1 cellular context compared by ENCODE assay signal in the genomic region with DNA sequence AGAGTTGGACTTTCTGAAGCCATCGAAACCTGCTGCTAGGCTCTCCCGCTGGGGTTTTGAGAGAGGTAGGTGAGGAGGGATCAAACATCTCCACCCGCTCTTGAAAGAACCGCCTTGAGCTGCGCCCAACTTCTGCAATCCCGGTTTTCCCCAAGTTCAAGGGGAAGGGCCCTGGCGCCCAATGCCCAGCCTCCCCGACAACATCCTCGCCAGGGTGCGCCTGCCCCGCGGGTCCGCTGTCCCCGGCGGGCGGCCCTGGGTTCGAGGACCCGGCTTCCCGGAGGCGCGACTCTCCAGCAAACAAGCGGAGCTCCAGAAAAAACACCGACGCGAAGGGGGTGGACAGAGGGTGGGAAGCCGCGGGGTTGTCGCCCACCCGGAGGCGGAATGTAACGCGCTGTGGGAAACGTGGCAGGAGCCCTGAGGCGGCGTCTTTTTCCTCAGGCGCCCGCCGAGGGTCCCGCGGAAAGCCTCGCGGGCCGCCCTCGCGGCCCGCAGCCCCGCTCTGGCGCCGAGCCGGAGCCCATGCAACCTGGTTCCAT.
A peak's percentile ranks its signal among the peaks of the same experiment; 100 is the strongest.
TF ChIP-seq lines count a peak whose summit lies in the region.

No MANE protein-coding gene starts in this region.

TF ChIP-seq in K562, 482 proteins besides CTCF, POLR2A, EP300 and RAD21 (continued from another document):
- TF ChIP-seq, protein P1, sequence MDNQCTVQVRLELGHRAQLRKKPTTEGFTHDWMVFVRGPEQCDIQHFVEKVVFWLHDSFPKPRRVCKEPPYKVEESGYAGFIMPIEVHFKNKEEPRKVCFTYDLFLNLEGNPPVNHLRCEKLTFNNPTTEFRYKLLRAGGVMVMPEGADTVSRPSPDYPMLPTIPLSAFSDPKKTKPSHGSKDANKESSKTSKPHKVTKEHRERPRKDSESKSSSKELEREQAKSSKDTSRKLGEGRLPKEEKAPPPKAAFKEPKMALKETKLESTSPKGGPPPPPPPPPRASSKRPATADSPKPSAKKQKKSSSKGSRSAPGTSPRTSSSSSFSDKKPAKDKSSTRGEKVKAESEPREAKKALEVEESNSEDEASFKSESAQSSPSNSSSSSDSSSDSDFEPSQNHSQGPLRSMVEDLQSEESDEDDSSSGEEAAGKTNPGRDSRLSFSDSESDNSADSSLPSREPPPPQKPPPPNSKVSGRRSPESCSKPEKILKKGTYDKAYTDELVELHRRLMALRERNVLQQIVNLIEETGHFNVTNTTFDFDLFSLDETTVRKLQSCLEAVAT (IDR thresholded peaks at IDR 0.05) = no peak
- TF ChIP-seq CHD1 (IDR thresholded peaks at IDR 0.05; ENCODE audit: low read length) (peak; percentile 42), PCBP1 (IDR thresholded peaks at IDR 0.05; ENCODE audit: low read depth, low read length, poor library complexity, severe bottlenecking) (peak; percentile 46), NFRKB (IDR thresholded peaks at IDR 0.05; ENCODE audit: low read depth) (peak; percentile 5; the same call in 1 of the 2 replicates), PHF8 (IDR thresholded peaks at IDR 0.05; ENCODE audit: borderline replicate concordance, low read length) (peak; percentile 22; the same call in 1 of the 2 replicates), BACH1 (tag; IDR thresholded peaks at IDR 0.05) (no peak), POLR2AphosphoS5 (IDR thresholded peaks at IDR 0.05; ENCODE audit: control insufficient read depth, insufficient read depth, low read depth, low read length) (no peak), RBM14 (IDR thresholded peaks at IDR 0.05; ENCODE audit: borderline replicate concordance, insufficient read depth, low read depth, low read length) (peak; percentile 95; the same call in 1 of the 2 replicates), NCOA2 (IDR thresholded peaks at IDR 0.05; ENCODE audit: partially characterized antibody in 2 of 2) (no peak), BRD4 (IDR thresholded peaks at IDR 0.05) (peak; percentile 78; the same call in 1 of the 2 replicates), SMC3 (conservative IDR thresholded peaks at IDR 0.05; ENCODE audit: insufficient read depth, low read depth, low read length) (no peak), HEY1 (CRISPR knock-in tag; IDR thresholded peaks at IDR 0.05; ENCODE audit: borderline replicate concordance) (no peak), HCFC1 (IDR thresholded peaks at IDR 0.05; ENCODE audit: low read depth, low read length) (no peak), RBBP5 (IDR thresholded peaks at IDR 0.05; ENCODE audit: borderline replicate concordance, insufficient read depth, low read length, poor library complexity, severe bottlenecking) (peak; percentile 13), KDM5B (IDR thresholded peaks at IDR 0.05; ENCODE audit: insufficient replicate concordance, low read depth, low read length) (peak; percentile 40), ZNF165 (CRISPR knock-in tag; IDR thresholded peaks at IDR 0.05; ENCODE audit: borderline replicate concordance) (no peak)
- TF ChIP-seq, protein P2, sequence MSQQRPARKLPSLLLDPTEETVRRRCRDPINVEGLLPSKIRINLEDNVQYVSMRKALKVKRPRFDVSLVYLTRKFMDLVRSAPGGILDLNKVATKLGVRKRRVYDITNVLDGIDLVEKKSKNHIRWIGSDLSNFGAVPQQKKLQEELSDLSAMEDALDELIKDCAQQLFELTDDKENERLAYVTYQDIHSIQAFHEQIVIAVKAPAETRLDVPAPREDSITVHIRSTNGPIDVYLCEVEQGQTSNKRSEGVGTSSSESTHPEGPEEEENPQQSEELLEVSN (IDR thresholded peaks at IDR 0.05; ENCODE audit: borderline replicate concordance in 1 of 2, extremely low read depth in 1 of 2, insufficient read depth in 1 of 2, insufficient read length in 1 of 2, low read depth in 1 of 2, low read length in 1 of 2, poor library complexity in 1 of 2, severe bottlenecking in 1 of 2) = no peak
- TF ChIP-seq, protein P3, sequence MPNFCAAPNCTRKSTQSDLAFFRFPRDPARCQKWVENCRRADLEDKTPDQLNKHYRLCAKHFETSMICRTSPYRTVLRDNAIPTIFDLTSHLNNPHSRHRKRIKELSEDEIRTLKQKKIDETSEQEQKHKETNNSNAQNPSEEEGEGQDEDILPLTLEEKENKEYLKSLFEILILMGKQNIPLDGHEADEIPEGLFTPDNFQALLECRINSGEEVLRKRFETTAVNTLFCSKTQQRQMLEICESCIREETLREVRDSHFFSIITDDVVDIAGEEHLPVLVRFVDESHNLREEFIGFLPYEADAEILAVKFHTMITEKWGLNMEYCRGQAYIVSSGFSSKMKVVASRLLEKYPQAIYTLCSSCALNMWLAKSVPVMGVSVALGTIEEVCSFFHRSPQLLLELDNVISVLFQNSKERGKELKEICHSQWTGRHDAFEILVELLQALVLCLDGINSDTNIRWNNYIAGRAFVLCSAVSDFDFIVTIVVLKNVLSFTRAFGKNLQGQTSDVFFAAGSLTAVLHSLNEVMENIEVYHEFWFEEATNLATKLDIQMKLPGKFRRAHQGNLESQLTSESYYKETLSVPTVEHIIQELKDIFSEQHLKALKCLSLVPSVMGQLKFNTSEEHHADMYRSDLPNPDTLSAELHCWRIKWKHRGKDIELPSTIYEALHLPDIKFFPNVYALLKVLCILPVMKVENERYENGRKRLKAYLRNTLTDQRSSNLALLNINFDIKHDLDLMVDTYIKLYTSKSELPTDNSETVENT (CRISPR knock-in tag; IDR thresholded peaks at IDR 0.05) = no peak
- TF ChIP-seq, protein P4, sequence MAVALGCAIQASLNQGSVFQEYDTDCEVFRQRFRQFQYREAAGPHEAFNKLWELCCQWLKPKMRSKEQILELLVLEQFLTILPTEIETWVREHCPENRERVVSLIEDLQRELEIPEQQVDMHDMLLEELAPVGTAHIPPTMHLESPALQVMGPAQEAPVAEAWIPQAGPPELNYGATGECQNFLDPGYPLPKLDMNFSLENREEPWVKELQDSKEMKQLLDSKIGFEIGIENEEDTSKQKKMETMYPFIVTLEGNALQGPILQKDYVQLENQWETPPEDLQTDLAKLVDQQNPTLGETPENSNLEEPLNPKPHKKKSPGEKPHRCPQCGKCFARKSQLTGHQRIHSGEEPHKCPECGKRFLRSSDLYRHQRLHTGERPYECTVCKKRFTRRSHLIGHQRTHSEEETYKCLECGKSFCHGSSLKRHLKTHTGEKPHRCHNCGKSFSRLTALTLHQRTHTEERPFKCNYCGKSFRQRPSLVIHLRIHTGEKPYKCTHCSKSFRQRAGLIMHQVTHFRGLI (CRISPR knock-in tag; IDR thresholded peaks at IDR 0.05) = no peak
- TF ChIP-seq, protein P5, sequence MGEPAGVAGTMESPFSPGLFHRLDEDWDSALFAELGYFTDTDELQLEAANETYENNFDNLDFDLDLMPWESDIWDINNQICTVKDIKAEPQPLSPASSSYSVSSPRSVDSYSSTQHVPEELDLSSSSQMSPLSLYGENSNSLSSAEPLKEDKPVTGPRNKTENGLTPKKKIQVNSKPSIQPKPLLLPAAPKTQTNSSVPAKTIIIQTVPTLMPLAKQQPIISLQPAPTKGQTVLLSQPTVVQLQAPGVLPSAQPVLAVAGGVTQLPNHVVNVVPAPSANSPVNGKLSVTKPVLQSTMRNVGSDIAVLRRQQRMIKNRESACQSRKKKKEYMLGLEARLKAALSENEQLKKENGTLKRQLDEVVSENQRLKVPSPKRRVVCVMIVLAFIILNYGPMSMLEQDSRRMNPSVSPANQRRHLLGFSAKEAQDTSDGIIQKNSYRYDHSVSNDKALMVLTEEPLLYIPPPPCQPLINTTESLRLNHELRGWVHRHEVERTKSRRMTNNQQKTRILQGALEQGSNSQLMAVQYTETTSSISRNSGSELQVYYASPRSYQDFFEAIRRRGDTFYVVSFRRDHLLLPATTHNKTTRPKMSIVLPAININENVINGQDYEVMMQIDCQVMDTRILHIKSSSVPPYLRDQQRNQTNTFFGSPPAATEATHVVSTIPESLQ (CRISPR knock-in tag; IDR thresholded peaks at IDR 0.05) = no peak
- TF ChIP-seq, protein P6, sequence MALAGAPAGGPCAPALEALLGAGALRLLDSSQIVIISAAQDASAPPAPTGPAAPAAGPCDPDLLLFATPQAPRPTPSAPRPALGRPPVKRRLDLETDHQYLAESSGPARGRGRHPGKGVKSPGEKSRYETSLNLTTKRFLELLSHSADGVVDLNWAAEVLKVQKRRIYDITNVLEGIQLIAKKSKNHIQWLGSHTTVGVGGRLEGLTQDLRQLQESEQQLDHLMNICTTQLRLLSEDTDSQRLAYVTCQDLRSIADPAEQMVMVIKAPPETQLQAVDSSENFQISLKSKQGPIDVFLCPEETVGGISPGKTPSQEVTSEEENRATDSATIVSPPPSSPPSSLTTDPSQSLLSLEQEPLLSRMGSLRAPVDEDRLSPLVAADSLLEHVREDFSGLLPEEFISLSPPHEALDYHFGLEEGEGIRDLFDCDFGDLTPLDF (CRISPR knock-in tag; IDR thresholded peaks at IDR 0.05) = 0 out of 2 replicates have a peak, but pooled peaks have one; percentile 23
- TF ChIP-seq, protein P7, sequence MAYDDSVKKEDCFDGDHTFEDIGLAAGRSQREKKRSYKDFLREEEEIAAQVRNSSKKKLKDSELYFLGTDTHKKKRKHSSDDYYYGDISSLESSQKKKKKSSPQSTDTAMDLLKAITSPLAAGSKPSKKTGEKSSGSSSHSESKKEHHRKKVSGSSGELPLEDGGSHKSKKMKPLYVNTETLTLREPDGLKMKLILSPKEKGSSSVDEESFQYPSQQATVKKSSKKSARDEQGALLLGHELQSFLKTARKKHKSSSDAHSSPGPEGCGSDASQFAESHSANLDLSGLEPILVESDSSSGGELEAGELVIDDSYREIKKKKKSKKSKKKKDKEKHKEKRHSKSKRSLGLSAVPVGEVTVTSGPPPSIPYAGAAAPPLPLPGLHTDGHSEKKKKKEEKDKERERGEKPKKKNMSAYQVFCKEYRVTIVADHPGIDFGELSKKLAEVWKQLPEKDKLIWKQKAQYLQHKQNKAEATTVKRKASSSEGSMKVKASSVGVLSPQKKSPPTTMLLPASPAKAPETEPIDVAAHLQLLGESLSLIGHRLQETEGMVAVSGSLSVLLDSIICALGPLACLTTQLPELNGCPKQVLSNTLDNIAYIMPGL (CRISPR knock-in tag; IDR thresholded peaks at IDR 0.05) = peak; percentile 13; the same call in 1 of the 2 replicates
- TF ChIP-seq, protein P8, sequence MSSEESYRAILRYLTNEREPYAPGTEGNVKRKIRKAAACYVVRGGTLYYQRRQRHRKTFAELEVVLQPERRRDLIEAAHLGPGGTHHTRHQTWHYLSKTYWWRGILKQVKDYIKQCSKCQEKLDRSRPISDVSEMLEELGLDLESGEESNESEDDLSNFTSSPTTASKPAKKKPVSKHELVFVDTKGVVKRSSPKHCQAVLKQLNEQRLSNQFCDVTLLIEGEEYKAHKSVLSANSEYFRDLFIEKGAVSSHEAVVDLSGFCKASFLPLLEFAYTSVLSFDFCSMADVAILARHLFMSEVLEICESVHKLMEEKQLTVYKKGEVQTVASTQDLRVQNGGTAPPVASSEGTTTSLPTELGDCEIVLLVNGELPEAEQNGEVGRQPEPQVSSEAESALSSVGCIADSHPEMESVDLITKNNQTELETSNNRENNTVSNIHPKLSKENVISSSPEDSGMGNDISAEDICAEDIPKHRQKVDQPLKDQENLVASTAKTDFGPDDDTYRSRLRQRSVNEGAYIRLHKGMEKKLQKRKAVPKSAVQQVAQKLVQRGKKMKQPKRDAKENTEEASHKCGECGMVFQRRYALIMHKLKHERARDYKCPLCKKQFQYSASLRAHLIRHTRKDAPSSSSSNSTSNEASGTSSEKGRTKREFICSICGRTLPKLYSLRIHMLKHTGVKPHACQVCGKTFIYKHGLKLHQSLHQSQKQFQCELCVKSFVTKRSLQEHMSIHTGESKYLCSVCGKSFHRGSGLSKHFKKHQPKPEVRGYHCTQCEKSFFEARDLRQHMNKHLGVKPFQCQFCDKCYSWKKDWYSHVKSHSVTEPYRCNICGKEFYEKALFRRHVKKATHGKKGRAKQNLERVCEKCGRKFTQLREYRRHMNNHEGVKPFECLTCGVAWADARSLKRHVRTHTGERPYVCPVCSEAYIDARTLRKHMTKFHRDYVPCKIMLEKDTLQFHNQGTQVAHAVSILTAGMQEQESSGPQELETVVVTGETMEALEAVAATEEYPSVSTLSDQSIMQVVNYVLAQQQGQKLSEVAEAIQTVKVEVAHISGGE (CRISPR knock-in tag; IDR thresholded peaks at IDR 0.05) = 0 out of 6 replicates have a peak, but pooled peaks of 1 of the 3 experiments have one; percentile 1
- TF ChIP-seq, protein P9, sequence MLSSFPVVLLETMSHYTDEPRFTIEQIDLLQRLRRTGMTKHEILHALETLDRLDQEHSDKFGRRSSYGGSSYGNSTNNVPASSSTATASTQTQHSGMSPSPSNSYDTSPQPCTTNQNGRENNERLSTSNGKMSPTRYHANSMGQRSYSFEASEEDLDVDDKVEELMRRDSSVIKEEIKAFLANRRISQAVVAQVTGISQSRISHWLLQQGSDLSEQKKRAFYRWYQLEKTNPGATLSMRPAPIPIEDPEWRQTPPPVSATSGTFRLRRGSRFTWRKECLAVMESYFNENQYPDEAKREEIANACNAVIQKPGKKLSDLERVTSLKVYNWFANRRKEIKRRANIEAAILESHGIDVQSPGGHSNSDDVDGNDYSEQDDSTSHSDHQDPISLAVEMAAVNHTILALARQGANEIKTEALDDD (IDR thresholded peaks at IDR 0.05) = no peak
- TF ChIP-seq, protein P10, sequence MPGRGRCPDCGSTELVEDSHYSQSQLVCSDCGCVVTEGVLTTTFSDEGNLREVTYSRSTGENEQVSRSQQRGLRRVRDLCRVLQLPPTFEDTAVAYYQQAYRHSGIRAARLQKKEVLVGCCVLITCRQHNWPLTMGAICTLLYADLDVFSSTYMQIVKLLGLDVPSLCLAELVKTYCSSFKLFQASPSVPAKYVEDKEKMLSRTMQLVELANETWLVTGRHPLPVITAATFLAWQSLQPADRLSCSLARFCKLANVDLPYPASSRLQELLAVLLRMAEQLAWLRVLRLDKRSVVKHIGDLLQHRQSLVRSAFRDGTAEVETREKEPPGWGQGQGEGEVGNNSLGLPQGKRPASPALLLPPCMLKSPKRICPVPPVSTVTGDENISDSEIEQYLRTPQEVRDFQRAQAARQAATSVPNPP (IDR thresholded peaks at IDR 0.05; ENCODE audit: borderline replicate concordance, insufficient read depth, insufficient read length) = no peak
